In the genomic region with DNA sequence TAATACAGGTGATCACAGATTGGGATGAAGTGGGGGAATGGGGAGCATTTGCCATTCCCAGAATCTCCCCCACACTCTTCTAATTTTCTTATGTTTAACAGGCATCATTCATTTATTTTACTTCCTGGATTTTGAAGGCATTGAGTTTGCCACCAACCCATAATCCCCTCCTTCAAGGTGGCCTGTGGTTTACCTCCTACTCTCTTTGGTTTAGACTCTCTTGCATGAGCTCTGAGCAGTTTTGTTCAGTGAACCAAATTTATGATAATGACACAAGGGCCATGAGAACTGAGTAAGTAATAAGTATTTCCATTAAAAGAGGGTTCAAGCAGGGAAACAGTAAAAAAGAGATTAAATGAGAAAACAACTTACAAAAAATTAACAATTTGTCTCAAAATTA, we compare ENCODE assay signal across 20 cellular contexts.
A peak's percentile ranks its signal among the peaks of the same experiment; 100 is the strongest.
DNase-seq lines count a peak whose midpoint lies in the region; TF ChIP-seq lines count a peak whose summit lies in the region.
"Had no signal": no experiment of that assay in that cellular context is flagged by ENCODE, and none has a peak within 500 bp of the region (broad histone marks: within the 10 kb centered on the region; RNA-seq: fewer than 3 reads in every experiment).

No MANE protein-coding gene starts in this region.

- no peaks in the 10 kb centered on the region for H3K9me2 ChIP-seq in Loucy (replicated peaks; ENCODE audit: low read depth, low read length)

- no peak overlapping the region for H3K4me3 ChIP-seq in Loucy (ENCODE audit: low read length, poor library complexity, severe bottlenecking)
- H3K4me3 ChIP-seq: GM23338, HAP-1 had no signal

- 0 out of 2 replicates have a peak, but pooled peaks cover 3% of the 10 kb centered on the region for H3F3A ChIP-seq in Loucy (ENCODE audit: low read depth)

- intact Hi-C loops in activated T-helper 2 cell treated with anti-CD3 and anti-CD28 coated beads, Interferon-gamma antibody, Interleukin-2, Interleukin-4, amounts not matched to agents 10 μg/mL and 5 μg/mL and 100 μg/mL, durations not matched to agents 14 hours and 24 hours and 36 hours (cut with micrococcal nuclease) = loop anchor here (10.0 kb wide), 1 partner anchor 298 kb away; no protein-coding TSS in a partner anchor

- in situ Hi-C loops in G401 (cut with HindIII; ENCODE audit: low sequenced_read_pairs) = no loop called here

- peaks cover 45% of the 10 kb centered on the region for H3K36me3 Mint-ChIP-seq in activated naive CD4-positive, alpha-beta T cell treated with anti-CD3 and anti-CD28 coated beads, Interleukin-2, amount 50 U/mL, for 24 hours
- peaks cover 46% of the 10 kb centered on the region for H3K36me3 Mint-ChIP-seq in activated T-helper 2 cell treated with anti-CD3 and anti-CD28 coated beads, Interferon-gamma antibody, Interleukin-2, Interleukin-4, amounts not matched to agents 10 μg/mL and 5 μg/mL and 100 μg/mL, durations not matched to agents 14 hours and 24 hours and 36 hours (ENCODE audit: low read depth)

- H3K4me1 ChIP-seq in Loucy (ENCODE audit: insufficient read depth, low read length, poor library complexity, severe bottlenecking) = peaks cover 49% of the 10 kb centered on the region

- TF ChIP-seq CTCF in Loucy (conservative IDR thresholded peaks at IDR 0.05; ENCODE audit: low read length) = no peak

- no peaks in the 10 kb centered on the region for H3K36me3 ChIP-seq in Loucy (ENCODE audit: insufficient read depth, low read length)
- H3K36me3 ChIP-seq: HAP-1 had no signal

- H3K27me3 ChIP-seq in Loucy (ENCODE audit: insufficient read depth, low read length, poor library complexity, severe bottlenecking) = no peaks in the 10 kb centered on the region

- H3K4me1 Mint-ChIP-seq in activated naive CD4-positive, alpha-beta T cell treated with anti-CD3 and anti-CD28 coated beads, Interleukin-2, amount 50 U/mL, for 24 hours = peaks cover 72% of the 10 kb centered on the region
- peaks cover 57% of the 10 kb centered on the region for H3K4me1 Mint-ChIP-seq in activated T-helper 2 cell treated with anti-CD3 and anti-CD28 coated beads, Interferon-gamma antibody, Interleukin-2, Interleukin-4, amounts not matched to agents 10 μg/mL and 5 μg/mL and 100 μg/mL, durations not matched to agents 14 hours and 24 hours and 36 hours (ENCODE audit: low read depth)

- H3K79me2 ChIP-seq in Loucy (ENCODE audit: insufficient read depth, low read length) = no peaks in the 10 kb centered on the region

- DNase-seq in activated naive CD4-positive, alpha-beta T cell (lab: John Stamatoyannopoulos, UW) = no peak
- no peak for DNase-seq in activated T-helper 2 cell treated with anti-CD3 and anti-CD28 coated beads, Interferon-gamma antibody, Interleukin-2, Interleukin-4, amounts not matched to agents 10 μg/mL and 5 μg/mL and 100 μg/mL, durations not matched to agents 14 hours and 24 hours and 36 hours (ENCODE audit: low spot score)
- no peak for DNase-seq in G401 (ENCODE audit: low spot score)
- no peak for DNase-seq in NCI-H1694 (lab: John Stamatoyannopoulos, UW)
- no peak for DNase-seq in SHP77 (lab: John Stamatoyannopoulos, UW)
- DNase-seq: CD4-positive, CD25-positive, alpha-beta regulatory T cell; COR-L47; KBM-7; NCI-H1105; NCI-H146; NCI-H2029 treated with DMSO at 0.1 percent for 48 hours; NCI-H345; NCI-H524; NCI-H774; NK-92 treated with Interleukin-12 subunit alpha and Interleukin-12 subunit beta, amount 100 ng/mL, for 24 hours; SIG-M5 had no signal

- no peaks in the 10 kb centered on the region for H3K27me3 Mint-ChIP-seq in activated naive CD4-positive, alpha-beta T cell treated with anti-CD3 and anti-CD28 coated beads, Interleukin-2, amount 50 U/mL, for 24 hours
- no peaks in the 10 kb centered on the region for H3K27me3 Mint-ChIP-seq in activated T-helper 2 cell treated with anti-CD3 and anti-CD28 coated beads, Interferon-gamma antibody, Interleukin-2, Interleukin-4, amounts not matched to agents 10 μg/mL and 5 μg/mL and 100 μg/mL, durations not matched to agents 14 hours and 24 hours and 36 hours (ENCODE audit: low read depth)

- H3K4me3 Mint-ChIP-seq in activated naive CD4-positive, alpha-beta T cell treated with anti-CD3 and anti-CD28 coated beads, Interleukin-2, amount 50 U/mL, for 24 hours = no peak overlapping the region
- H3K4me3 Mint-ChIP-seq in activated T-helper 2 cell treated with anti-CD3 and anti-CD28 coated beads, Interferon-gamma antibody, Interleukin-2, Interleukin-4, amounts not matched to agents 10 μg/mL and 5 μg/mL and 100 μg/mL, durations not matched to agents 14 hours and 24 hours and 36 hours (ENCODE audit: low read depth) = no peak overlapping the region
- H3K4me3 Mint-ChIP-seq: CD4-positive, CD25-positive, alpha-beta regulatory T cell; GM23338 had no signal

- H3K4me2 ChIP-seq in Loucy (ENCODE audit: low read depth, low read length, poor library complexity, severe bottlenecking) = peak overlapping the region; percentile 67
- H3K4me2 ChIP-seq: GM23338 had no signal

- H3K27ac Mint-ChIP-seq in activated naive CD4-positive, alpha-beta T cell treated with anti-CD3 and anti-CD28 coated beads, Interleukin-2, amount 50 U/mL, for 24 hours = peak overlapping the region; percentile 25
- peak overlapping the region; percentile 16 for H3K27ac Mint-ChIP-seq in activated T-helper 2 cell treated with anti-CD3 and anti-CD28 coated beads, Interferon-gamma antibody, Interleukin-2, Interleukin-4, amounts not matched to agents 10 μg/mL and 5 μg/mL and 100 μg/mL, durations not matched to agents 14 hours and 24 hours and 36 hours
- H3K27ac Mint-ChIP-seq: CD4-positive, CD25-positive, alpha-beta regulatory T cell; GM23338 had no signal

- no peaks in the 10 kb centered on the region for H3K9me3 ChIP-seq in Loucy (ENCODE audit: insufficient read depth, low read depth, low read length)
- H3K9me3 ChIP-seq: HAP-1 had no signal

- no peaks in the 10 kb centered on the region for H4K20me1 ChIP-seq in Loucy (ENCODE audit: insufficient read depth, low read length, poor library complexity, severe bottlenecking)

- peak overlapping the region; percentile 16 for H3K9ac ChIP-seq in Loucy (ENCODE audit: low read depth, low read length, poor library complexity, severe bottlenecking)

- H3K9me3 Mint-ChIP-seq in activated naive CD4-positive, alpha-beta T cell treated with anti-CD3 and anti-CD28 coated beads, Interleukin-2, amount 50 U/mL, for 24 hours = no peaks in the 10 kb centered on the region
- peaks cover 6% of the 10 kb centered on the region for H3K9me3 Mint-ChIP-seq in activated T-helper 2 cell treated with anti-CD3 and anti-CD28 coated beads, Interferon-gamma antibody, Interleukin-2, Interleukin-4, amounts not matched to agents 10 μg/mL and 5 μg/mL and 100 μg/mL, durations not matched to agents 14 hours and 24 hours and 36 hours
- H3K9me3 Mint-ChIP-seq: GM23338 had no signal

- 0 out of 2 replicates have a peak overlapping the region, but pooled peaks have one; percentile 48 for H2AFZ ChIP-seq in Loucy (ENCODE audit: low read length)
- H2AFZ ChIP-seq: GM23338 had no signal
